19 cellular contexts compared by ENCODE assay signal in genomic region chr9:114497727-114498382, GRCh38. TPM values are rescaled to one million over a fixed set of nuclear protein-coding genes. Genes with fewer than 3 reads are reported as not detected.
DNase-seq lines count a peak whose midpoint lies in the region; ATAC-seq, FAIRE-seq and TF ChIP-seq lines count a peak whose summit lies in the region.
"Had no signal": no experiment of that assay in that cellular context is flagged by ENCODE, and none has a peak within 500 bp of the region (broad histone marks: within the 10 kb centered on the region; RNA-seq: fewer than 3 reads in every experiment).

No MANE protein-coding gene starts in this region.

- peaks cover 8% of the 10 kb centered on the region for H3K4me1 ChIP-seq in CD4-positive, alpha-beta memory T cell (ENCODE audit: insufficient read depth, low read length)
- peaks cover 3 to 9% (median 5%) of the 10 kb centered on the region in 4 experiments; a peak in 6 of 7 replicates for H3K4me1 ChIP-seq in H1 (replicated peaks in 1 of 4; ENCODE audit: control insufficient read depth in 3 of 4, insufficient read depth in 4 of 4, low read length in 3 of 4)

- H3K27me3 Mint-ChIP-seq in CD4-positive, alpha-beta memory T cell, result peaks cover 0 to 5% of the 10 kb centered on the region in 2 donors
- peaks cover 25% of the 10 kb centered on the region for H3K27me3 Mint-ChIP-seq in activated CD8-positive, alpha-beta T cell treated with anti-CD3 and anti-CD28 coated beads, Interleukin-2, amount 10 ng/mL, durations not matched to agents 7 days and 5 days (ENCODE audit: low read depth)
- H3K27me3 Mint-ChIP-seq: CD4-positive, alpha-beta T cell had no signal

- TF ChIP-seq RAD21 in H1 (IDR thresholded peaks at IDR 0.05 in 1 of 2, conservative IDR thresholded peaks at IDR 0.05 in 1 of 2; ENCODE audit: low read depth in 2 of 2, low read length in 2 of 2), result no peak

- intact Hi-C loops in CD4-positive, alpha-beta memory T cell (cut with micrococcal nuclease), result no loop called here

- H2BK15ac ChIP-seq in H1 (ENCODE audit: low read length), result no peak overlapping the region

- no peaks in the 10 kb centered on the region; the same call in 1 of the 2 replicates for H3K23me2 ChIP-seq in H1 (ENCODE audit: low read depth, low read length)

- H2BK12ac ChIP-seq in H1 (ENCODE audit: low read depth, low read length), result no peak overlapping the region

- peak; percentile 21 for ATAC-seq in activated CD8-positive, alpha-beta T cell treated with anti-CD3 and anti-CD28 coated beads, Interleukin-2, amount 10 ng/mL, durations not matched to agents 7 days and 5 days
- ATAC-seq in HG02759 (IDR thresholded peaks at IDR 0.05; ENCODE audit: unreplicated experiment), result no peak
- no peak for ATAC-seq in GM18868 (IDR thresholded peaks at IDR 0.05; ENCODE audit: unreplicated experiment)
- ATAC-seq: GM23338 had no signal

- H2AK5ac ChIP-seq in H1 (ENCODE audit: low read depth, low read length), result no peak overlapping the region

- no peaks in the 10 kb centered on the region for H3K36me3 ChIP-seq in CD4-positive, alpha-beta memory T cell (ENCODE audit: insufficient read depth, low read length)
- no peaks in the 10 kb centered on the region for H3K36me3 ChIP-seq in H1 (ENCODE audit: control insufficient read depth in 2 of 4, insufficient read depth in 4 of 4, low read length in 3 of 4)

- peak overlapping the region; percentile 8 to 83 (median 42) for H3K27ac Mint-ChIP-seq in CD4-positive, alpha-beta memory T cell
- no peak overlapping the region for H3K27ac Mint-ChIP-seq in activated CD8-positive, alpha-beta T cell treated with anti-CD3 and anti-CD28 coated beads, Interleukin-2, amount 10 ng/mL, durations not matched to agents 7 days and 5 days
- H3K27ac Mint-ChIP-seq: CD4-positive, alpha-beta T cell; GM23338 had no signal

- no peak overlapping the region for H2AFZ ChIP-seq in H1 (ENCODE audit: low read length)
- H2AFZ ChIP-seq: GM23338 had no signal

- no peak overlapping the region for H3K14ac ChIP-seq in H1 (ENCODE audit: insufficient read length)

- H3K36me3 Mint-ChIP-seq in CD4-positive, alpha-beta memory T cell, result no peaks in the 10 kb centered on the region
- no peaks in the 10 kb centered on the region for H3K36me3 Mint-ChIP-seq in activated CD8-positive, alpha-beta T cell treated with anti-CD3 and anti-CD28 coated beads, Interleukin-2, amount 10 ng/mL, durations not matched to agents 7 days and 5 days (ENCODE audit: low read depth)

- CTCF ChIA-PET in CD4-positive, alpha-beta memory T cell (lab: Charles Lee; ENCODE audit: partially characterized antibody), result interaction anchor here (0.8 to 1.6 kb wide), 7 partner anchors 9 to 156 kb away, joined by 3 to 5 read pairs (median 3); no protein-coding TSS in a partner anchor
- CTCF ChIA-PET in activated CD8-positive, alpha-beta T cell treated with anti-CD3 and anti-CD28 coated beads, Interleukin-2, amount 10 ng/mL, durations not matched to agents 7 days and 5 days (lab: Charles Lee), result interaction anchor here (0.9 to 2.3 kb wide), 5 partner anchors 10 to 156 kb away, joined by 3 to 7 read pairs (median 4); no protein-coding TSS in a partner anchor
- CTCF ChIA-PET in H1 (lab: Charles Lee; ENCODE audit: partially characterized antibody), result interaction anchor here (4.5 kb wide), 1 partner anchor 10 kb away, joined by 21 read pairs; no protein-coding TSS in a partner anchor

- H3K4ac ChIP-seq in H1 (replicated peaks; ENCODE audit: insufficient read length, low read depth, low read length), result no peak overlapping the region

- TF ChIP-seq POLR2A in H1 (IDR thresholded peaks at IDR 0.05; ENCODE audit: control extremely low read depth in 1 of 2, low read depth in 2 of 2, low read length in 2 of 2), result no peak

- WGBS in H1 (ENCODE audit: extremely low coverage in 1 of 2, insufficient coverage in 1 of 2, insufficient read length in 1 of 2, insufficient replicate concordance in 2 of 2, low coverage in 1 of 2, low lambda C conversion rate in 2 of 2, missing lambda C conversion rate in 1 of 2), 2 experiments, result 94% methylated on average over 7 of the region's 7 CpGs; no CpG with 5 or more reads in 1 of the 2 experiments

- no peaks in the 10 kb centered on the region for H3K9me3 Mint-ChIP-seq in CD4-positive, alpha-beta memory T cell
- H3K9me3 Mint-ChIP-seq in activated CD8-positive, alpha-beta T cell treated with anti-CD3 and anti-CD28 coated beads, Interleukin-2, amount 10 ng/mL, durations not matched to agents 7 days and 5 days (ENCODE audit: insufficient read depth), result no peaks in the 10 kb centered on the region
- H3K9me3 Mint-ChIP-seq: CD4-positive, alpha-beta T cell; GM23338 had no signal

- no peak overlapping the region for H3K4me2 ChIP-seq in H1 (ENCODE audit: insufficient read depth in 1 of 2, low read depth in 2 of 2, low read length in 2 of 2)
- H3K4me2 ChIP-seq: GM23338 had no signal

- H4K5ac ChIP-seq in H1 (ENCODE audit: insufficient read length, low read depth, low read length), result no peak overlapping the region

- H3K4me3 Mint-ChIP-seq in CD4-positive, alpha-beta memory T cell, result no peak overlapping the region
- no peak overlapping the region for H3K4me3 Mint-ChIP-seq in activated CD8-positive, alpha-beta T cell treated with anti-CD3 and anti-CD28 coated beads, Interleukin-2, amount 10 ng/mL, durations not matched to agents 7 days and 5 days
- H3K4me3 Mint-ChIP-seq: CD4-positive, alpha-beta T cell; GM23338 had no signal

- no peak overlapping the region for H3K27ac ChIP-seq in CD4-positive, alpha-beta memory T cell (ENCODE audit: low read depth, low read length)
- H3K27ac ChIP-seq in H1 (ENCODE audit: low read depth, low read length), result no peak overlapping the region

- no peak overlapping the region for H4K91ac ChIP-seq in H1 (replicated peaks; ENCODE audit: insufficient read length, low read length)

- no peak for DNase-seq in CD4-positive, alpha-beta memory T cell
- peak; percentile 43 for DNase-seq in Jurkat, Clone E6-1 (ENCODE audit: low read depth, low spot score)
- no peak for DNase-seq in activated CD8-positive, alpha-beta T cell treated with anti-CD3 and anti-CD28 coated beads, Interleukin-2, amount 10 ng/mL, durations not matched to agents 7 days and 5 days
- DNase-seq in H1 (ENCODE audit: low read depth in 1 of 2, low spot score in 2 of 2), result no peak
- DNase-seq in DMS53 treated with DMSO at 0.1 percent for 48 hours (lab: John Stamatoyannopoulos, UW; ENCODE audit: unreplicated experiment), result no peak
- DNase-seq: ACHN; CD4-positive, alpha-beta T cell; GDM1; NCI-H1417 treated with DMSO at 0.1 percent for 48 hours; NCI-H1930; NCI-H510A; SHP77 had no signal

- TF ChIP-seq CTCF in H1 (IDR thresholded peaks at IDR 0.05; ENCODE audit: control extremely low read depth in 1 of 3, insufficient read depth in 1 of 3, low read depth in 1 of 3, low read length in 3 of 3), result no peak

- H4K8ac ChIP-seq in H1 (ENCODE audit: extremely low read depth, insufficient read depth, low read length), result no peak overlapping the region

- H3K9ac ChIP-seq in H1 (replicated peaks in 1 of 4; ENCODE audit: extremely low read depth in 1 of 4, low read depth in 3 of 4, low read length in 3 of 4), result no peak overlapping the region

- no peaks in the 10 kb centered on the region for H3K79me2 ChIP-seq in H1 (ENCODE audit: control insufficient read depth in 1 of 2, insufficient read depth in 2 of 2, low read length in 2 of 2)

- H4K20me1 ChIP-seq in H1 (replicated peaks in 1 of 2; ENCODE audit: control insufficient read depth in 1 of 2, insufficient read depth in 2 of 2, low read length in 2 of 2), result peaks cover 0 to 2% of the 10 kb centered on the region in 2 experiments

- H3K56ac ChIP-seq in H1 (replicated peaks; ENCODE audit: insufficient read length, low read depth, low read length), result no peak overlapping the region

- H2BK20ac ChIP-seq in H1 (ENCODE audit: low read length), result no peak overlapping the region

- H3K18ac ChIP-seq in H1 (ENCODE audit: extremely low read depth, low read length), result no peak overlapping the region

- FAIRE-seq in H1 (lab: Jason Lieb, UNC), result no peak
- FAIRE-seq: D721Med, GM12891, GM18507, RCC 7860 had no signal

- no peak overlapping the region for H2BK120ac ChIP-seq in H1 (replicated peaks; ENCODE audit: low read depth, low read length)

- TF ChIP-seq EP300 in H1 (IDR thresholded peaks at IDR 0.05; ENCODE audit: borderline replicate concordance in 1 of 2, low read depth in 2 of 2, low read length in 2 of 2), result no peak

- H3K4me3 ChIP-seq in CD4-positive, alpha-beta memory T cell (ENCODE audit: low read length in 2 of 2), result no peak overlapping the region
- no peak overlapping the region for H3K4me3 ChIP-seq in Jurkat, Clone E6-1 (ENCODE audit: low read length)
- no peak overlapping the region for H3K4me3 ChIP-seq in H1 (ENCODE audit: extremely low read depth in 1 of 4, insufficient read depth in 2 of 4, low read depth in 3 of 4, low read length in 4 of 4)
- H3K4me3 ChIP-seq: GM23338 had no signal

- H2BK5ac ChIP-seq in H1 (ENCODE audit: low read depth, low read length), result no peak overlapping the region

- no peaks in the 10 kb centered on the region; the same call in 1 of the 2 replicates for H3K79me1 ChIP-seq in H1 (ENCODE audit: low read depth, low read length)

- H3K9me3 ChIP-seq in CD4-positive, alpha-beta memory T cell (ENCODE audit: control insufficient read depth in 1 of 2, low read length in 2 of 2), result no peaks in the 10 kb centered on the region
- H3K9me3 ChIP-seq in H1 (ENCODE audit: insufficient read depth in 2 of 2, low read depth in 1 of 2, low read length in 1 of 2), result no peaks in the 10 kb centered on the region

- H3K27me3 ChIP-seq in CD4-positive, alpha-beta memory T cell (ENCODE audit: insufficient read depth, low read length), result no peaks in the 10 kb centered on the region
- H3K27me3 ChIP-seq in H1 (replicated peaks in 1 of 4; ENCODE audit: control insufficient read depth in 3 of 4, extremely low read depth in 1 of 4, insufficient read depth in 3 of 4, low read length in 3 of 4), result no peaks in the 10 kb centered on the region

- no peak overlapping the region for H3K23ac ChIP-seq in H1 (ENCODE audit: insufficient read length)

- POLR2A ChIA-PET in CD4-positive, alpha-beta memory T cell (lab: Charles Lee; ENCODE audit: partially characterized antibody), result interaction anchor here (1.6 kb wide), 1 partner anchor 10 kb away, joined by 4 read pairs; no protein-coding TSS in a partner anchor
- POLR2A ChIA-PET in activated CD8-positive, alpha-beta T cell treated with anti-CD3 and anti-CD28 coated beads, Interleukin-2, amount 10 ng/mL, durations not matched to agents 7 days and 5 days (lab: Charles Lee), result interaction anchor here (0.7 kb wide), 1 partner anchor 90 kb away, joined by 3 read pairs; the partner anchor contains the start of gene ATP6V1G1
- POLR2A ChIA-PET in H1 (lab: Charles Lee; ENCODE audit: partially characterized antibody), result interaction anchor here (1.3 to 1.7 kb wide), 2 partner anchors 10 to 110 kb away, joined by 4 to 5 read pairs; partner anchors contain the start of gene AKNA

- H3K4me1 Mint-ChIP-seq in CD4-positive, alpha-beta memory T cell, result peaks cover 16 to 42% (median 29%) of the 10 kb centered on the region in 4 donors
- peaks cover 20% of the 10 kb centered on the region for H3K4me1 Mint-ChIP-seq in activated CD8-positive, alpha-beta T cell treated with anti-CD3 and anti-CD28 coated beads, Interleukin-2, amount 10 ng/mL, durations not matched to agents 7 days and 5 days (ENCODE audit: low read depth)

RNA-seq across cellular contexts. Expression of gene WHRN, which starts 7.4 kb away (rescaled TPM):
- 10 to 100 TPM in 1 of 2 experiments, 1 to 10 TPM in 1; 8.4 to 10.1 TPM for total RNA-seq in CD4-positive, alpha-beta memory T cell
- 1 to 10 TPM in 1 of 2 donors, under 1 TPM in 1; 0.24 to 1.5 TPM for polyA plus RNA-seq in CD4-positive, alpha-beta memory T cell
- 2.1 TPM for polyA plus RNA-seq in Jurkat, Clone E6-1 (2012; ENCODE audit: insufficient read depth, insufficient read length)
- 1 to 10 TPM; 2.6 to 4.1 TPM for total RNA-seq in activated CD8-positive, alpha-beta T cell treated with anti-CD3 and anti-CD28 coated beads, Interleukin-2, amount 10 ng/mL, durations not matched to agents 7 days and 5 days
- 7.4 and 7.7 TPM in 2 replicates for total RNA-seq in H1 (2021; fragmentation: NEBNext Ultra II Directional; extraction: Animal tissue kit (Norgen Biotek cat#: 25700))
- polyA plus RNA-seq in H1 (2011; rRNA removed), result 4.4 and 8.3 TPM in 2 replicates
- polyA plus RNA-seq in H1 (2011; cell fraction: cytosol; rRNA removed), result 5.8 TPM
- polyA plus RNA-seq in H1 (2011; cell fraction: nucleus; rRNA removed), result 22.8 TPM
- polyA plus RNA-seq in H1 (2012, experiment 1 of 2), result 5.0 to 8.2 TPM (median 7.4 TPM) in 4 replicates
- 3.5 TPM for polyA plus RNA-seq in H1 (2012, experiment 2 of 2)
- polyA plus RNA-seq in H1 (2013, experiment 1 of 2), result 5.3 TPM
- 5.1 TPM for polyA plus RNA-seq in H1 (2013, experiment 2 of 2)
- polyA minus RNA-seq in H1 (2011; rRNA and poly(A)+ RNA removed), result 1.7 and 2.1 TPM in 2 replicates
- polyA minus RNA-seq in H1 (2011; cell fraction: cytosol; rRNA and poly(A)+ RNA removed), result 3.9 TPM
- 11.9 TPM for polyA minus RNA-seq in H1 (2011; cell fraction: nucleus; rRNA and poly(A)+ RNA removed)
